Comparison of ENCODE assay signal across 1 cellular context in the genomic region with DNA sequence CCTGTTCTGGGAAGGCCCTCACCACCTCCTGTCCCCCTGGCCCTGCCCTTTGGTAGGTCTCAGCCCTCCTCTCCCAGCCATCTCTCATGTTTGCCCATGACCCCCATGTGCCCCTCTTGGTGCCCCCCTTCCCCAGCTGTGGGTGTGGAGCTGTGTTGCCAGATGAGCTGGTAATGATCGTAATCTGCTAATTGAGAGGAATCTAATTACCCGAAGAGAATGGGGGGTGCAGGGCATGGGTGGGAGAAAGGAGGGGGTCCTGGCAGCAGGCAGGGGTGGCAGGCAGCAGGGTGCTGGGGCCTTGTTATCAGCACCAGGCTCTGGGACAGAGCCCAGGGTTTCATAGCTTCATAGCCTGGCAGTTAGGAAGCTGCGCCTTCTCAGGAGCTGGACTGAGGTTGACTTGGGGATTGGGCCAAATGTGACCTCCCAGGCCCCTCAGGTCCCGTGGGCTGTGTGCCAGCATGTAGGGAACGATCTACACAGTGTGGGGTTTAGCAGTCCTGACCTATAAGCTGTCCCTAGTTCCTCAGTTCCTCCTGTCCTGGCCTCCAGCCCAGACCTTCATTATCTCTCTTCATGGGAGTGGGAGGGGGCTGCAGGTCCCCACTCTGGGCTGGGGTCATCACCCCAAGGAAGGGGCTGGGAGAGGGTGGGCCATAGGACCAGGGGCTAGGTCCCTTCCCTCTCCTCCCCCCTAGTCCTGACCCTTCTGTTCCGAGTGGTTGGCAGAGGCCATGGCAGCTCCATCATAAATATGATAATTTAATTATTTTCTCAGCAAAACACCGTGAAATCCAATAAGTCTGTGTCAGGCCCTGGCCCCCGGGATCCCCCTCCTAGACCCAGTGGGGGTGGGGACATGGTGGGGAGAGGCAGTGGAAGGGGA.
TF ChIP-seq lines count a peak whose summit lies in the region.

No MANE protein-coding gene starts in this region.

TF ChIP-seq in GM12878, 131 proteins besides CTCF, POLR2A, EP300 and RAD21:
- TF ChIP-seq, protein P1, sequence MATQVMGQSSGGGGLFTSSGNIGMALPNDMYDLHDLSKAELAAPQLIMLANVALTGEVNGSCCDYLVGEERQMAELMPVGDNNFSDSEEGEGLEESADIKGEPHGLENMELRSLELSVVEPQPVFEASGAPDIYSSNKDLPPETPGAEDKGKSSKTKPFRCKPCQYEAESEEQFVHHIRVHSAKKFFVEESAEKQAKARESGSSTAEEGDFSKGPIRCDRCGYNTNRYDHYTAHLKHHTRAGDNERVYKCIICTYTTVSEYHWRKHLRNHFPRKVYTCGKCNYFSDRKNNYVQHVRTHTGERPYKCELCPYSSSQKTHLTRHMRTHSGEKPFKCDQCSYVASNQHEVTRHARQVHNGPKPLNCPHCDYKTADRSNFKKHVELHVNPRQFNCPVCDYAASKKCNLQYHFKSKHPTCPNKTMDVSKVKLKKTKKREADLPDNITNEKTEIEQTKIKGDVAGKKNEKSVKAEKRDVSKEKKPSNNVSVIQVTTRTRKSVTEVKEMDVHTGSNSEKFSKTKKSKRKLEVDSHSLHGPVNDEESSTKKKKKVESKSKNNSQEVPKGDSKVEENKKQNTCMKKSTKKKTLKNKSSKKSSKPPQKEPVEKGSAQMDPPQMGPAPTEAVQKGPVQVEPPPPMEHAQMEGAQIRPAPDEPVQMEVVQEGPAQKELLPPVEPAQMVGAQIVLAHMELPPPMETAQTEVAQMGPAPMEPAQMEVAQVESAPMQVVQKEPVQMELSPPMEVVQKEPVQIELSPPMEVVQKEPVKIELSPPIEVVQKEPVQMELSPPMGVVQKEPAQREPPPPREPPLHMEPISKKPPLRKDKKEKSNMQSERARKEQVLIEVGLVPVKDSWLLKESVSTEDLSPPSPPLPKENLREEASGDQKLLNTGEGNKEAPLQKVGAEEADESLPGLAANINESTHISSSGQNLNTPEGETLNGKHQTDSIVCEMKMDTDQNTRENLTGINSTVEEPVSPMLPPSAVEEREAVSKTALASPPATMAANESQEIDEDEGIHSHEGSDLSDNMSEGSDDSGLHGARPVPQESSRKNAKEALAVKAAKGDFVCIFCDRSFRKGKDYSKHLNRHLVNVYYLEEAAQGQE (IDR thresholded peaks at IDR 0.05; ENCODE audit: low read depth, low read length), result peak; percentile 42; the same call in 1 of the 2 replicates
- no peak for TF ChIP-seq MTA2 (IDR thresholded peaks at IDR 0.05; ENCODE audit: low read depth)
TF ChIP-seq in GM12878: peak in this region for 1.
